Comparison of ENCODE assay signal across 2 cellular contexts in the genomic region with DNA sequence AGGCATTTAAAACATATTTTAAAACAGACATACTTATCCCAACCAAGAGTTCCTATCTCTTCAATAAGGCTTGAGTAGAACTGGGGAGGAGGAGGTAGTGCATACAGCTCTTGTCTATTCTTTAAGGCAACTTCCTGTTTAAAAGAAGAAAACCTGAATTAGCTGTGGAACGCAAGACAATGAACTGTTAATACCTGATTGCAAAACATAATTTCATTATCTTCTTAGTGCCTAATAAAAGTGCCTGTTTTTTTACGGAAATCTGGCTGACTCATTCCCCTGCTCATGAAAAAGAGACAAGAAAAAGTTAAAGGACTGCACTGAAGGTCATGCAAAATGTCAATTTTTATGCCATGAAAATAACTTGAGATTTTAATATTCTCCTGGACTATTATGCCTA.
TF ChIP-seq lines count a peak whose summit lies in the region.

No MANE protein-coding gene starts in this region.

TF ChIP-seq in SK-N-SH, 30 proteins besides CTCF, POLR2A, EP300 and RAD21:
- no peak for TF ChIP-seq REST (IDR thresholded peaks at IDR 0.05; ENCODE audit: low read depth, low read length)
- TF ChIP-seq JUND (IDR thresholded peaks at IDR 0.05): no peak
- no peak for TF ChIP-seq FOSL2 (IDR thresholded peaks at IDR 0.05; ENCODE audit: borderline replicate concordance, low read depth)
- TF ChIP-seq ELF1 (IDR thresholded peaks at IDR 0.05): no peak
- no peak for TF ChIP-seq SIN3A (IDR thresholded peaks at IDR 0.05; ENCODE audit: borderline replicate concordance, low read depth, low read length)
- no peak for TF ChIP-seq FOXM1 (IDR thresholded peaks at IDR 0.05; ENCODE audit: low read depth)
- TF ChIP-seq, protein P1, sequence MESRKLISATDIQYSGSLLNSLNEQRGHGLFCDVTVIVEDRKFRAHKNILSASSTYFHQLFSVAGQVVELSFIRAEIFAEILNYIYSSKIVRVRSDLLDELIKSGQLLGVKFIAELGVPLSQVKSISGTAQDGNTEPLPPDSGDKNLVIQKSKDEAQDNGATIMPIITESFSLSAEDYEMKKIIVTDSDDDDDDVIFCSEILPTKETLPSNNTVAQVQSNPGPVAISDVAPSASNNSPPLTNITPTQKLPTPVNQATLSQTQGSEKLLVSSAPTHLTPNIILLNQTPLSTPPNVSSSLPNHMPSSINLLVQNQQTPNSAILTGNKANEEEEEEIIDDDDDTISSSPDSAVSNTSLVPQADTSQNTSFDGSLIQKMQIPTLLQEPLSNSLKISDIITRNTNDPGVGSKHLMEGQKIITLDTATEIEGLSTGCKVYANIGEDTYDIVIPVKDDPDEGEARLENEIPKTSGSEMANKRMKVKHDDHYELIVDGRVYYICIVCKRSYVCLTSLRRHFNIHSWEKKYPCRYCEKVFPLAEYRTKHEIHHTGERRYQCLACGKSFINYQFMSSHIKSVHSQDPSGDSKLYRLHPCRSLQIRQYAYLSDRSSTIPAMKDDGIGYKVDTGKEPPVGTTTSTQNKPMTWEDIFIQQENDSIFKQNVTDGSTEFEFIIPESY (IDR thresholded peaks at IDR 0.05; ENCODE audit: borderline replicate concordance, low read depth): no peak
- no peak for TF ChIP-seq MXI1 (IDR thresholded peaks at IDR 0.05; ENCODE audit: low read depth, low read length)

TF ChIP-seq in K562, 482 proteins besides CTCF, POLR2A, EP300 and RAD21:
- TF ChIP-seq KLF1 (tag; IDR thresholded peaks at IDR 0.05): no peak
- TF ChIP-seq ZNF263 (CRISPR knock-in tag; IDR thresholded peaks at IDR 0.05; ENCODE audit: borderline replicate concordance): no peak
- no peak for TF ChIP-seq DMBX1 (CRISPR knock-in tag; IDR thresholded peaks at IDR 0.05; ENCODE audit: borderline replicate concordance)
- no peak for TF ChIP-seq NCOA6 (IDR thresholded peaks at IDR 0.05)
- no peak for TF ChIP-seq RBBP5 (IDR thresholded peaks at IDR 0.05; ENCODE audit: borderline replicate concordance, insufficient read depth, low read length, poor library complexity, severe bottlenecking)
- TF ChIP-seq TAF9B (IDR thresholded peaks at IDR 0.05; ENCODE audit: partially characterized antibody): no peak
- no peak for TF ChIP-seq ZNF354B (CRISPR knock-in tag; IDR thresholded peaks at IDR 0.05)
- no peak for TF ChIP-seq VEZF1 (CRISPR knock-in tag; IDR thresholded peaks at IDR 0.05)
- no peak for TF ChIP-seq POLR2AphosphoS2 (IDR thresholded peaks at IDR 0.05; ENCODE audit: low read length)
- TF ChIP-seq DDX20 (tag; IDR thresholded peaks at IDR 0.05; ENCODE audit: low read depth): no peak
- no peak for TF ChIP-seq ARHGAP35 (IDR thresholded peaks at IDR 0.05; ENCODE audit: partially characterized antibody)
